In genomic region chr9:134544388-134545212, GRCh38 we compare ENCODE assay signal across 12 cellular contexts.
A peak's percentile ranks its signal among the peaks of the same experiment; 100 is the strongest.
DNase-seq lines count a peak whose midpoint lies in the region; ATAC-seq and TF ChIP-seq lines count a peak whose summit lies in the region.
"Had no signal": no experiment of that assay in that cellular context is flagged by ENCODE, and none has a peak within 500 bp of the region (broad histone marks: within the 10 kb centered on the region; RNA-seq: fewer than 3 reads in every experiment).

No MANE protein-coding gene starts in this region.

- no peaks in the 10 kb centered on the region for H3F3A ChIP-seq in PC-3 (ENCODE audit: low read length, unreplicated experiment)

- ATAC-seq in PC-3, result no peak
- ATAC-seq in activated T-cell treated with anti-CD3 and anti-CD28 coated beads, Interleukin-2, amount 50 U/mL, for 72 hours (replicated peaks in 1 of 2), result no peak

- H3K9me3 Mint-ChIP-seq in activated T-cell treated with anti-CD3 and anti-CD28 coated beads, Interleukin-2, amount 50 U/mL, for 72 hours, result no peaks in the 10 kb centered on the region

- H3K9me3 ChIP-seq in AG04450 (ENCODE audit: control insufficient read depth, insufficient read depth, low read length) (peaks cover 21% of the 10 kb centered on the region), PC-3 (ENCODE audit: low read length) (no peaks in the 10 kb centered on the region), muscle layer of colon (ENCODE audit: low read length) (no peaks in the 10 kb centered on the region), Karpas-422 (ENCODE audit: low read length) (no peaks in the 10 kb centered on the region)

- H3K36me3 ChIP-seq in PC-3 (ENCODE audit: low read depth, low read length) (no peaks in the 10 kb centered on the region), muscle layer of colon (ENCODE audit: insufficient read depth, low read length) (no peaks in the 10 kb centered on the region), Karpas-422 (ENCODE audit: insufficient read depth, low read length) (no peaks in the 10 kb centered on the region)

- H3K4me3 ChIP-seq in AG04450 (ENCODE audit: low read depth, low read length) (no peak overlapping the region), PC-3 (ENCODE audit: low read length) (no peak overlapping the region), muscle layer of colon (ENCODE audit: low read depth in 1 of 2, low read length in 2 of 2) (no peak overlapping the region), Karpas-422 (ENCODE audit: low read length) (no peak overlapping the region)

- CTCF ChIA-PET in AG04450 (lab: Charles Lee) (no interaction called here), PC-3 (lab: Charles Lee) (no interaction called here)

- intact Hi-C loops in PC-3 (cut with micrococcal nuclease), result no loop called here

- no peak overlapping the region for H3K4me2 ChIP-seq in PC-3 (ENCODE audit: low read length)
- H3K4me2 ChIP-seq in Karpas-422 (ENCODE audit: low read depth, low read length, poor library complexity, severe bottlenecking), result no peak overlapping the region

- no peak for DNase-seq in AG04450 (ENCODE audit: low read depth, low spot score)
- peak; percentile 35 for DNase-seq in PC-3
- peak; percentile 42 for DNase-seq in fibroblast of peridontal ligament (ENCODE audit: extremely low read depth)
- no peak for DNase-seq in activated T-cell treated with anti-CD3 and anti-CD28 coated beads, Interleukin-2, amount 50 U/mL, for 72 hours
- no peak for DNase-seq in HuH-7 (ENCODE audit: low spot score)
- no peak for DNase-seq in Karpas-422
- no peak for DNase-seq in NCI-H510A treated with DMSO at 0.1 percent for 48 hours (lab: John Stamatoyannopoulos, UW)
- DNase-seq: effector CD4-positive, alpha-beta T cell; NCI-H69; occipital lobe had no signal

- POLR2A ChIA-PET in AG04450 (lab: Yijun Ruan, JAX), result interaction anchor here (0.8 kb wide), 2 partner anchors 12 to 100 kb away, joined by 3 to 4 read pairs; no protein-coding TSS in a partner anchor
- POLR2A ChIA-PET in PC-3 (lab: Charles Lee; ENCODE audit: unreplicated experiment), result no interaction called here

- no peaks in the 10 kb centered on the region for H3K27me3 ChIP-seq in AG04450 (ENCODE audit: control insufficient read depth, insufficient read depth, low read length)
- no peaks in the 10 kb centered on the region for H3K27me3 ChIP-seq in PC-3 (ENCODE audit: low read length)
- no peaks in the 10 kb centered on the region for H3K27me3 ChIP-seq in muscle layer of colon (ENCODE audit: control insufficient read depth in 1 of 2, insufficient read depth in 2 of 2, low read length in 2 of 2)
- no peaks in the 10 kb centered on the region for H3K27me3 ChIP-seq in Karpas-422 (ENCODE audit: low read length)

- H4K20me1 ChIP-seq in PC-3 (ENCODE audit: low read length) (no peaks in the 10 kb centered on the region), Karpas-422 (ENCODE audit: insufficient read depth, low read depth, low read length) (no peaks in the 10 kb centered on the region)

- H3K9me2 ChIP-seq in PC-3 (replicated peaks; ENCODE audit: low read length) (no peaks in the 10 kb centered on the region), Karpas-422 (replicated peaks; ENCODE audit: insufficient read depth, low read length) (no peaks in the 10 kb centered on the region)

- H3K9ac ChIP-seq in PC-3 (ENCODE audit: low read length) (no peak overlapping the region), muscle layer of colon (ENCODE audit: low read length) (no peak overlapping the region), Karpas-422 (ENCODE audit: low read length) (no peak overlapping the region)

- no peaks in the 10 kb centered on the region for H3K36me3 Mint-ChIP-seq in activated T-cell treated with anti-CD3 and anti-CD28 coated beads, Interleukin-2, amount 50 U/mL, for 72 hours (ENCODE audit: insufficient read depth in 2 of 2)

- H3K79me2 ChIP-seq in PC-3 (ENCODE audit: low read length), result no peaks in the 10 kb centered on the region
- H3K79me2 ChIP-seq in Karpas-422 (ENCODE audit: low read length), result no peaks in the 10 kb centered on the region

- H3K4me3 Mint-ChIP-seq in activated T-cell treated with anti-CD3 and anti-CD28 coated beads, Interleukin-2, amount 50 U/mL, for 72 hours, result no peak overlapping the region

- H2AFZ ChIP-seq in PC-3 (ENCODE audit: low read length), result no peak overlapping the region
- no peak overlapping the region for H2AFZ ChIP-seq in Karpas-422 (ENCODE audit: low read length)

- H3K27me3 Mint-ChIP-seq in activated T-cell treated with anti-CD3 and anti-CD28 coated beads, Interleukin-2, amount 50 U/mL, for 72 hours (ENCODE audit: low read depth), result peaks cover 5% of the 10 kb centered on the region

- no TSS peak for BruUV-seq in PC-3 (replicated peaks; lab: Mats Ljungman, UMichigan)

- TF ChIP-seq CTCF in AG04450 (IDR thresholded peaks at IDR 0.05; ENCODE audit: low read depth, low read length), result no peak
- TF ChIP-seq CTCF in PC-3 (conservative IDR thresholded peaks at IDR 0.05; ENCODE audit: low read depth, low read length), result no peak

- H3K4me1 Mint-ChIP-seq in activated T-cell treated with anti-CD3 and anti-CD28 coated beads, Interleukin-2, amount 50 U/mL, for 72 hours (ENCODE audit: low read depth), result no peaks in the 10 kb centered on the region

- no peaks in the 10 kb centered on the region for H3K4me1 ChIP-seq in PC-3 (ENCODE audit: insufficient read depth, low read length)
- no peaks in the 10 kb centered on the region for H3K4me1 ChIP-seq in muscle layer of colon (ENCODE audit: insufficient read depth, low read length)
- no peaks in the 10 kb centered on the region for H3K4me1 ChIP-seq in Karpas-422 (ENCODE audit: low read length)

- H3K27ac ChIP-seq in AG04450 (ENCODE audit: low read depth, low read length) (peak overlapping the region; percentile 75), PC-3 (ENCODE audit: low read length) (no peak overlapping the region), muscle layer of colon (ENCODE audit: low read depth, low read length) (peak overlapping the region; percentile 3), Karpas-422 (ENCODE audit: low read length) (no peak overlapping the region)
- H3K27ac ChIP-seq: C4-2B had no signal

- no peak overlapping the region for H3K27ac Mint-ChIP-seq in activated T-cell treated with anti-CD3 and anti-CD28 coated beads, Interleukin-2, amount 50 U/mL, for 72 hours

Comparison
In these comparisons a context has a peak if more than half of its experiments do, and no peak if none do; other contexts are left out.
1. DNase-seq: peak in PC-3 (single experiment) and fibroblast of peridontal ligament (single experiment); none in AG04450 (single experiment), activated T-cell treated with anti-CD3 and anti-CD28 coated beads, Interleukin-2, amount 50 U/mL, for 72 hours (0 of 2), HuH-7 (single experiment), Karpas-422 (single experiment) and NCI-H510A treated with DMSO at 0.1 percent for 48 hours (single experiment).
2. H3K27ac ChIP-seq: peak in AG04450 (single experiment) and muscle layer of colon (single experiment); none in PC-3 (single experiment) and Karpas-422 (single experiment).